In genomic region chr16:8572919-8573724, GRCh38 we compare ENCODE assay signal across 8 cellular contexts. TPM values are rescaled to one million over a fixed set of nuclear protein-coding genes. Genes with fewer than 3 reads are reported as not detected.
A peak's percentile ranks its signal among the peaks of the same experiment; 100 is the strongest.
DNase-seq lines count a peak whose midpoint lies in the region; ATAC-seq, FAIRE-seq and TF ChIP-seq lines count a peak whose summit lies in the region.

No MANE protein-coding gene starts in this region.

- H3K9me3 ChIP-seq in GM23248 (ENCODE audit: low read depth) (no peaks in the 10 kb centered on the region), SK-N-MC (ENCODE audit: low read depth, low read length) (no peaks in the 10 kb centered on the region), tibial nerve (no peaks in the 10 kb centered on the region)

- POLR2A ChIA-PET in BJ (lab: Charles Lee): no interaction called here

- no peak for FAIRE-seq in RCC 7860 (lab: Jason Lieb, UNC)

- H3K4me2 ChIP-seq in GM23248 (ENCODE audit: unreplicated experiment): peak overlapping the region; percentile 67

- H3K9me2 ChIP-seq in GM23248 (ENCODE audit: insufficient read depth): no peaks in the 10 kb centered on the region

- no peak overlapping the region for H3K9ac ChIP-seq in GM23248
- no peak overlapping the region for H3K9ac ChIP-seq in SK-N-MC (ENCODE audit: insufficient read length)

- H3K36me3 ChIP-seq in BJ (ENCODE audit: control insufficient read depth, insufficient read depth, low read length): no peaks in the 10 kb centered on the region
- no peaks in the 10 kb centered on the region for H3K36me3 ChIP-seq in GM23248 (ENCODE audit: low read depth)
- H3K36me3 ChIP-seq in SK-N-MC (ENCODE audit: insufficient read depth, low read length): no peaks in the 10 kb centered on the region
- H3K36me3 ChIP-seq in tibial nerve: no peaks in the 10 kb centered on the region

- H3K4me3 ChIP-seq in BJ (ENCODE audit: low read depth, low read length) (no peak overlapping the region), GM23248 (peak overlapping the region; percentile 59), SK-N-MC (no peak overlapping the region), fibroblast of villous mesenchyme (ENCODE audit: low read depth, low read length) (no peak overlapping the region), tibial nerve (no peak overlapping the region)

- no peak for TF ChIP-seq EP300 in tibial nerve (IDR thresholded peaks at IDR 0.05)

- peak overlapping the region; percentile 80 for H2AFZ ChIP-seq in GM23248

- no peak for TF ChIP-seq POLR2A in tibial nerve (IDR thresholded peaks at IDR 0.05)

- in situ Hi-C loops in GM23248 (cut with MboI): loop anchor here (10.0 to 25.0 kb wide), 2 partner anchors 222 to 1614 kb away; partner anchors contain the start of genes GRIN2A, PMM2 and TMEM186

- no peaks in the 10 kb centered on the region for H4K20me1 ChIP-seq in GM23248 (ENCODE audit: insufficient read depth)

- TF ChIP-seq CTCF in BJ (IDR thresholded peaks at IDR 0.05; ENCODE audit: insufficient read depth, low read depth, low read length): peak; percentile 57
- peak; percentile 55 for TF ChIP-seq CTCF in fibroblast of villous mesenchyme (IDR thresholded peaks at IDR 0.05; ENCODE audit: insufficient read depth, low read depth, low read length)
- peak in 4 of 5 experiments; percentile 40 to 55 (median 44) for TF ChIP-seq CTCF in tibial nerve (IDR thresholded peaks at IDR 0.05)

- H3K4me1 ChIP-seq in GM23248 (ENCODE audit: insufficient read depth) (peaks cover 11% of the 10 kb centered on the region), tibial nerve (peaks cover 0 to 35% (median 13%) of the 10 kb centered on the region in 4 donors)

- no peaks in the 10 kb centered on the region; the same call in none of the 2 replicates for H3K27me3 ChIP-seq in BJ (ENCODE audit: control insufficient read depth, insufficient read depth, low read length)
- peaks cover 28% of the 10 kb centered on the region for H3K27me3 ChIP-seq in GM23248 (replicated peaks; ENCODE audit: insufficient read depth)
- peaks cover 0 to 7% of the 10 kb centered on the region in 2 donors for H3K27me3 ChIP-seq in tibial nerve

- no peaks in the 10 kb centered on the region for H3F3A ChIP-seq in GM23248 (ENCODE audit: insufficient read depth)

- 14% methylated on average over 7 of the region's 7 CpGs for WGBS in GM23248 (ENCODE audit: low coverage in 1 of 2, low lambda C conversion rate in 2 of 2, missing lambda C conversion rate in 2 of 2), 2 experiments
- 36 to 40% methylated on average over 7 of the region's 7 CpGs for WGBS in tibial nerve, 2 donors

- no peaks in the 10 kb centered on the region for H3K79me2 ChIP-seq in GM23248 (ENCODE audit: insufficient read depth)

- no peak for DNase-seq in BJ (ENCODE audit: low read depth)
- peak; percentile 77 for DNase-seq in GM23248
- peak; percentile 56 for DNase-seq in SK-N-MC (ENCODE audit: low read depth, low spot score)
- DNase-seq in fibroblast of villous mesenchyme (ENCODE audit: low read depth): peak; percentile 34
- DNase-seq in tibial nerve (ENCODE audit: low spot score in 2 of 2): peak in 1 of 2 donors; percentile 13
- no peak for DNase-seq in NCI-H187 treated with DMSO at 0.1 percent for 48 hours (lab: John Stamatoyannopoulos, UW)
- DNase-seq in RCC 7860 (ENCODE audit: low spot score): no peak

- CTCF ChIA-PET in BJ (lab: Yijun Ruan, JAX): interaction anchor here (0.9 to 2.5 kb wide), 7 partner anchors 10 to 313 kb away, joined by 3 to 15 read pairs (median 3); partner anchors contain the start of gene METTL22

- no peak for ATAC-seq in GM18502 (IDR thresholded peaks at IDR 0.05; ENCODE audit: poor library complexity, unreplicated experiment)

- H3K27ac ChIP-seq in GM23248 (no peak overlapping the region), SK-N-MC (no peak overlapping the region), tibial nerve (peak overlapping the region in 2 of 4 donors; percentile 5 to 77)

RNA-seq across cellular contexts. Expression of gene TMEM114, which starts 17.2 kb away (rescaled TPM):
- polyA plus RNA-seq in BJ (2011; rRNA removed) (not detected in 2 replicates), GM23248 (2016; fragmentation: Nextera tagmentation; extraction: Ambion mirVana) (not detected in 2 replicates)
- not detected in 2 replicates for polyA minus RNA-seq in BJ (2011; rRNA and poly(A)+ RNA removed)
- total RNA-seq in GM23248 (2014; rRNA removed; shearing (Covaris generic)): not detected in 2 replicates
- total RNA-seq in fibroblast of villous mesenchyme (not detected in 2 replicates), tibial nerve (not detected)

RNA-seq across cellular contexts. Expression of gene METTL22, which starts 48.4 kb away (rescaled TPM):
- polyA plus RNA-seq in BJ (2011; rRNA removed): 43.9 and 54.6 TPM in 2 replicates
- 50.9 and 67.2 TPM in 2 replicates for polyA minus RNA-seq in BJ (2011; rRNA and poly(A)+ RNA removed)
- total RNA-seq in GM23248 (2014; rRNA removed; shearing (Covaris generic)): 31.5 and 36.9 TPM in 2 replicates
- polyA plus RNA-seq in GM23248 (2016; fragmentation: Nextera tagmentation; extraction: Ambion mirVana): 41.6 and 46.1 TPM in 2 replicates
- total RNA-seq in fibroblast of villous mesenchyme: 22.5 and 33.5 TPM in 2 replicates
- total RNA-seq in tibial nerve: 10 to 100 TPM; 34.3 to 69.5 (median 46.6) TPM

Comparison
In these comparisons a context has a peak if more than half of its experiments do, and no peak if none do; other contexts are left out.
1. DNase-seq: peak in GM23248 (single experiment), SK-N-MC (single experiment) and fibroblast of villous mesenchyme (single experiment); none in BJ (single experiment), NCI-H187 treated with DMSO at 0.1 percent for 48 hours (single experiment) and RCC 7860 (single experiment).
2. Peak in every context shown above with its lines, with median percentiles within 50 percentile points of each other: CTCF ChIP-seq.